In genomic region chr10:110497438-110498086, GRCh38 we compare ENCODE assay signal across 8 cellular contexts. TPM values are rescaled to one million over a fixed set of nuclear protein-coding genes. Genes with fewer than 3 reads are reported as not detected.
DNase-seq lines count a peak whose midpoint lies in the region; ATAC-seq and TF ChIP-seq lines count a peak whose summit lies in the region.

DUSP5 (plus strand) TSS chr10:110497907; CDS start chr10:110498122, 215 bp downstream.

- H3K36me3 Mint-ChIP-seq in CD14-positive monocyte = peaks cover 7 to 31% of the 10 kb centered on the region in 2 donors
- peaks cover 68% of the 10 kb centered on the region for H3K36me3 Mint-ChIP-seq in activated CD4-positive, alpha-beta memory T cell treated with anti-CD3 and anti-CD28 coated beads, Interleukin-2, amount 10 ng/mL, durations not matched to agents 7 days and 5 days (ENCODE audit: low read depth)

- peak in 1 of 2 donors; percentile 46 for TF ChIP-seq POLR2A in lower leg skin (IDR thresholded peaks at IDR 0.05)

- H3K4me3 ChIP-seq in dorsolateral prefrontal cortex (peak within 1 kb of the TSS; percentile 50 to 88 (median 80)), lower leg skin (ENCODE audit: low read depth, poor library complexity, severe bottlenecking) (peak within 1 kb of the TSS; percentile 74)

- peak within 1 kb of the TSS; percentile 96 to 98 for H3K4me3 Mint-ChIP-seq in CD14-positive monocyte
- peak within 1 kb of the TSS; percentile 99 for H3K4me3 Mint-ChIP-seq in activated CD4-positive, alpha-beta memory T cell treated with anti-CD3 and anti-CD28 coated beads, Interleukin-2, amount 10 ng/mL, durations not matched to agents 7 days and 5 days

- 0 to 1% methylated on average over 38 to 58 of the region's 98 CpGs for WGBS in lower leg skin, 2 donors

- CTCF ChIA-PET in activated CD4-positive, alpha-beta memory T cell treated with anti-CD3 and anti-CD28 coated beads, Interleukin-2, amount 10 ng/mL, durations not matched to agents 7 days and 5 days (lab: Charles Lee) = interaction anchor here (1.2 to 9.1 kb wide), 5 partner anchors 49 to 192 kb away, joined by 5 to 132 read pairs (median 7); no protein-coding TSS in a partner anchor

- intact Hi-C loops in CD14-positive monocyte (cut with micrococcal nuclease) (loop anchor here (5.0 kb wide), 4 partner anchors 50 to 190 kb away; no protein-coding TSS in a partner anchor), dorsolateral prefrontal cortex (cut with DNase I) (loop anchor here (5.0 kb wide), 2 partner anchors 50 to 185 kb away; no protein-coding TSS in a partner anchor), lower leg skin (cut with DNase I; ENCODE audit: low total_unique reads) (no loop called here)

- H3K27ac Mint-ChIP-seq in CD14-positive monocyte = peak within 1 kb of the TSS; percentile 66 to 93 (median 91)
- H3K27ac Mint-ChIP-seq in activated CD4-positive, alpha-beta memory T cell treated with anti-CD3 and anti-CD28 coated beads, Interleukin-2, amount 10 ng/mL, durations not matched to agents 7 days and 5 days = peak within 1 kb of the TSS; percentile 96

- peak; percentile 68 for ATAC-seq in HG03442 (IDR thresholded peaks at IDR 0.05; ENCODE audit: unreplicated experiment)

- peaks cover 0 to 22% (median 0%) of the 10 kb centered on the region in 45 donors for H3K27me3 ChIP-seq in dorsolateral prefrontal cortex

- POLR2A ChIA-PET in activated CD4-positive, alpha-beta memory T cell treated with anti-CD3 and anti-CD28 coated beads, Interleukin-2, amount 10 ng/mL, durations not matched to agents 7 days and 5 days (lab: Charles Lee) = interaction anchor here (0.6 to 15.1 kb wide), 26 partner anchors 13 to 421 kb away, joined by 3 to 431 read pairs (median 5); partner anchors contain the start of genes BBIP1, SHOC2, SMC3 and SMNDC1

- TF ChIP-seq CTCF in CD14-positive monocyte (IDR thresholded peaks at IDR 0.05) (no peak), dorsolateral prefrontal cortex (IDR thresholded peaks at IDR 0.05 in 54 of 56, conservative IDR thresholded peaks at IDR 0.05 in 2 of 56; ENCODE audit: low read depth in 1 of 56, partially characterized antibody in 56 of 56) (peak in 23 of 56 donors; percentile 5 to 43 (median 22)), lower leg skin (IDR thresholded peaks at IDR 0.05) (no peak)

- DNase-seq in CD14-positive monocyte (ENCODE audit: low spot score) = peak; percentile 94
- peak; percentile 65 for DNase-seq in GM19240 (ENCODE audit: insufficient read length, low spot score)
- peak; percentile 54 for DNase-seq in NCI-H82 treated with DMSO at 0.1 percent for 48 hours (lab: John Stamatoyannopoulos, UW; ENCODE audit: unreplicated experiment)
- DNase-seq in activated CD4-positive, alpha-beta memory T cell treated with anti-CD3 and anti-CD28 coated beads, Interleukin-2, amount 10 ng/mL, durations not matched to agents 7 days and 5 days = peak; percentile 97
- peak; percentile 81 to 97 (median 92) for DNase-seq in dorsolateral prefrontal cortex
- peak; percentile 92 to 99 for DNase-seq in lower leg skin (ENCODE audit: low spot score in 2 of 2)
- peak; percentile 94 for DNase-seq in stimulated activated CD4-positive, alpha-beta T cell treated with anti-CD3 and anti-CD28 coated beads, Interleukin-4, amount 100 ng/mL, for 4 hours

- peak within 1 kb of the TSS in 58 of 59 donors; percentile 13 to 93 (median 78) for H3K27ac ChIP-seq in dorsolateral prefrontal cortex

- H3K9me3 Mint-ChIP-seq in CD14-positive monocyte = peaks cover 0 to 10% (median 7%) of the 10 kb centered on the region in 7 donors
- H3K9me3 Mint-ChIP-seq in activated CD4-positive, alpha-beta memory T cell treated with anti-CD3 and anti-CD28 coated beads, Interleukin-2, amount 10 ng/mL, durations not matched to agents 7 days and 5 days = no peaks in the 10 kb centered on the region

- H3K4me1 Mint-ChIP-seq in CD14-positive monocyte = peaks cover 62% of the 10 kb centered on the region
- peaks cover 52% of the 10 kb centered on the region for H3K4me1 Mint-ChIP-seq in activated CD4-positive, alpha-beta memory T cell treated with anti-CD3 and anti-CD28 coated beads, Interleukin-2, amount 10 ng/mL, durations not matched to agents 7 days and 5 days

- H3K27me3 Mint-ChIP-seq in CD14-positive monocyte (ENCODE audit: low read depth in 3 of 3) = peaks cover 48 to 61% (median 57%) of the 10 kb centered on the region in 3 donors
- H3K27me3 Mint-ChIP-seq in activated CD4-positive, alpha-beta memory T cell treated with anti-CD3 and anti-CD28 coated beads, Interleukin-2, amount 10 ng/mL, durations not matched to agents 7 days and 5 days = no peaks in the 10 kb centered on the region

RNA-seq across cellular contexts. Expression of gene DUSP5, which starts in this region (rescaled TPM):
- 1 to 10 TPM; 2.0 to 3.9 TPM for polyA plus RNA-seq in CD14-positive monocyte
- total RNA-seq in activated CD4-positive, alpha-beta memory T cell treated with anti-CD3 and anti-CD28 coated beads, Interleukin-2, amount 10 ng/mL, durations not matched to agents 7 days and 5 days = 100 to 1,000 TPM; 143 TPM
- total RNA-seq in dorsolateral prefrontal cortex = 10 to 100 TPM in 33 of 120 experiments, 1 to 10 TPM in 87; 3.1 to 34.1 (median 7.7) TPM
- 10 to 100 TPM; 29.8 to 57.2 (median 32.9) TPM for total RNA-seq in lower leg skin

Comparison
In these comparisons a context has a peak if more than half of its experiments do, and no peak if none do; other contexts are left out.
1. Peak in every context shown above with its lines: DNase-seq, ATAC-seq, H3K4me3 ChIP-seq and H3K27ac ChIP-seq.